Comparison of ENCODE assay signal across 1 cellular context in genomic region chr15:63059573-63060216, GRCh38.
TF ChIP-seq lines count a peak whose summit lies in the region.

No MANE protein-coding gene starts in this region.

TF ChIP-seq in K562, 482 proteins besides CTCF, POLR2A, EP300 and RAD21:
- peak; percentile 28; the same call in 1 of the 2 replicates for TF ChIP-seq GABPA (tag; conservative IDR thresholded peaks at IDR 0.05; ENCODE audit: low read depth)
- no peak for TF ChIP-seq HINFP (tag; conservative IDR thresholded peaks at IDR 0.05; ENCODE audit: low read depth)
TF ChIP-seq in K562: peak in this region for 1.
